ENCODE assay signal across 8 cellular contexts in the genomic region with DNA sequence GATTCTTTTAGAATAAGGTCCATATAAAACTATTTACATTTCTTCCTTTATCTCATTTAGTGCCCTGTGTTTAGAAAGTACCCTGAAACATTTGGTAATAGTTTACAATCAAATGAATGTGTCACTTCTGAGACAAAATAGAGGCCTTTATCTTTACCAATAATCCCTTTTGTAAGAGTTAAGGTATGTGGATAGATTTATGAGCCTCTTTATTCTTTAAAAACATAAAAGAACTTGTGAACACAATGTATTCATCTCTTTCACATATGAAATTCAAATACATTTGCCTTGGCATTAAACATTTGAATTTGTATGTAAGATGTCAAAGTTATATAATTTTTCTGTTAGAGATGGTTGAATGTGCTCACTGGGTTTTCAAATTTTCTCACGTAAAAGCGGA.
"Had no signal": no experiment of that assay in that cellular context is flagged by ENCODE, and none has a peak within 500 bp of the region (broad histone marks: within the 10 kb centered on the region; RNA-seq: fewer than 3 reads in every experiment).

No MANE protein-coding gene starts in this region.

- FAIRE-seq: G401.6, GM12878, GM12891, GM12892, GM18507, GM19239 had no signal

- ATAC-seq: GM12878 had no signal

- H3K4me3 ChIP-seq: GM12878 had no signal

- DNase-seq: GDM1, GF-D8 had no signal
